25 cellular contexts compared by ENCODE assay signal in genomic region chr11:70106757-70107156, GRCh38. TPM values are rescaled to one million over a fixed set of nuclear protein-coding genes. Genes with fewer than 3 reads are reported as not detected.
"Had no signal": no experiment of that assay in that cellular context is flagged by ENCODE, and none has a peak within 500 bp of the region (broad histone marks: within the 10 kb centered on the region; RNA-seq: fewer than 3 reads in every experiment).

No MANE protein-coding gene starts in this region.

- H3K36me3 Mint-ChIP-seq: memory B cell; naive B cell; stimulated activated memory B cell treated with anti-CD40 and anti-IgM and Interleukin-4, amounts not matched to agents 10 μg/mL and 1 μg/mL and 100 μg/mL, for 72 hours had no signal

- H3K27me3 Mint-ChIP-seq: activated CD4-positive, alpha-beta memory T cell treated with anti-CD3 and anti-CD28 coated beads, Interleukin-2, amount 10 ng/mL, durations not matched to agents 7 days and 5 days had no signal

- ATAC-seq: activated CD4-positive, CD25-positive, alpha-beta regulatory T cell treated with anti-CD3 and anti-CD28 coated beads, Interleukin-2, amount 50 U/mL, for 24 hours; gastroesophageal sphincter; mucosa of descending colon; right cardiac atrium; SK-N-SH treated with all-trans-retinoic acid at 6 μM for 48 hours; stimulated activated memory B cell treated with anti-CD40 and anti-IgM and Interleukin-4, amounts not matched to agents 10 μg/mL and 1 μg/mL and 100 μg/mL, for 72 hours had no signal

- H3K4me1 Mint-ChIP-seq: activated CD4-positive, alpha-beta memory T cell treated with anti-CD3 and anti-CD28 coated beads, Interleukin-2, amount 10 ng/mL, durations not matched to agents 7 days and 5 days; memory B cell had no signal

- H3K27me3 ChIP-seq: gastroesophageal sphincter had no signal

- H3K36me3 ChIP-seq: esophagus squamous epithelium, gastroesophageal sphincter, left ventricle myocardium inferior had no signal

- H3K4me3 ChIP-seq: esophagus squamous epithelium, gastroesophageal sphincter, left ventricle myocardium inferior, mucosa of descending colon had no signal

- H3K27ac Mint-ChIP-seq: activated CD4-positive, alpha-beta memory T cell treated with anti-CD3 and anti-CD28 coated beads, Interleukin-2, amount 10 ng/mL, durations not matched to agents 7 days and 5 days; activated CD4-positive, alpha-beta T cell treated with anti-CD3 and anti-CD28 coated beads, Interleukin-2, amount 10 ng/mL, durations not matched to agents 24 days and 14 days; endodermal cell; memory B cell; naive B cell; progenitor cell of endocrine pancreas; stimulated activated memory B cell treated with anti-CD40 and anti-IgM and Interleukin-4, amounts not matched to agents 10 μg/mL and 1 μg/mL and 100 μg/mL, for 72 hours had no signal

- H3K9me3 ChIP-seq: esophagus squamous epithelium, gastroesophageal sphincter, left ventricle myocardium inferior, mucosa of descending colon had no signal

- DNase-seq: activated CD4-positive, alpha-beta memory T cell treated with anti-CD3 and anti-CD28 coated beads, Interleukin-2, amount 10 ng/mL, durations not matched to agents 7 days and 5 days; activated CD4-positive, alpha-beta T cell treated with anti-CD3 and anti-CD28 coated beads, Interleukin-2, amount 10 ng/mL, durations not matched to agents 24 days and 14 days; activated effector memory CD4-positive, alpha-beta T cell treated with anti-CD3 and anti-CD28 coated beads, Interleukin-2, amount 50 U/mL, for 16 hours; activated naive CD4-positive, alpha-beta T cell treated with anti-CD3 and anti-CD28 coated beads, Interleukin-2, amount 50 U/mL, for 16 hours; aorta; cerebellar nuclear complex; cortex of kidney; endodermal cell; esophagus squamous epithelium; head of caudate nucleus; hypothalamus; left ventricle myocardium inferior; naive B cell; small intestine had no signal

- H3K27ac ChIP-seq: esophagus squamous epithelium, left ventricle myocardium inferior, VCaP had no signal

- H3K9me3 Mint-ChIP-seq: activated CD4-positive, alpha-beta memory T cell treated with anti-CD3 and anti-CD28 coated beads, Interleukin-2, amount 10 ng/mL, durations not matched to agents 7 days and 5 days; activated CD4-positive, alpha-beta T cell treated with anti-CD3 and anti-CD28 coated beads, Interleukin-2, amount 10 ng/mL, durations not matched to agents 24 days and 14 days; endodermal cell; memory B cell; naive B cell; stimulated activated memory B cell treated with anti-CD40 and anti-IgM and Interleukin-4, amounts not matched to agents 10 μg/mL and 1 μg/mL and 100 μg/mL, for 72 hours had no signal

- H3K4me3 Mint-ChIP-seq: activated CD4-positive, alpha-beta memory T cell treated with anti-CD3 and anti-CD28 coated beads, Interleukin-2, amount 10 ng/mL, durations not matched to agents 7 days and 5 days; activated CD4-positive, alpha-beta T cell treated with anti-CD3 and anti-CD28 coated beads, Interleukin-2, amount 10 ng/mL, durations not matched to agents 24 days and 14 days; endodermal cell; memory B cell; naive B cell; stimulated activated memory B cell treated with anti-CD40 and anti-IgM and Interleukin-4, amounts not matched to agents 10 μg/mL and 1 μg/mL and 100 μg/mL, for 72 hours had no signal

RNA-seq across cellular contexts. Expression of gene ANO1, which starts 28.6 kb away (rescaled TPM):
- total RNA-seq: activated CD4-positive, alpha-beta memory T cell treated with anti-CD3 and anti-CD28 coated beads, Interleukin-2, amount 10 ng/mL, durations not matched to agents 7 days and 5 days; activated CD4-positive, alpha-beta T cell treated with anti-CD3 and anti-CD28 coated beads, Interleukin-2, amount 10 ng/mL, durations not matched to agents 24 days and 14 days; osteocyte; T-helper 2 cell treated with Interferon-gamma antibody and Interleukin-4, amounts not matched to agents 100 ng/mL and 5 ng/mL, for 36 hours had no signal
